ENCODE assay signal across 21 cellular contexts in genomic region chr17:42139093-42139492, GRCh38. TPM values are rescaled to one million over a fixed set of nuclear protein-coding genes. Genes with fewer than 3 reads are reported as not detected.
"Had no signal": no experiment of that assay in that cellular context is flagged by ENCODE, and none has a peak within 500 bp of the region (broad histone marks: within the 10 kb centered on the region; RNA-seq: fewer than 3 reads in every experiment).

No MANE protein-coding gene starts in this region.

- H3K27me3 Mint-ChIP-seq: activated CD4-positive, alpha-beta T cell treated with anti-CD3 and anti-CD28 coated beads for 36 hours; activated naive CD8-positive, alpha-beta T cell treated with anti-CD3 and anti-CD28 coated beads, Interleukin-2, amount 50 U/mL, for 24 hours had no signal

- H3K27ac ChIP-seq: ascending aorta, epithelial cell of prostate, VCaP had no signal

- H3K9me3 ChIP-seq: ascending aorta, mucosa of descending colon, transverse colon had no signal

- DNase-seq: activated CD4-positive, alpha-beta T cell treated with anti-CD3 and anti-CD28 coated beads for 36 hours; activated CD8-positive, alpha-beta memory T cell treated with anti-CD3 and anti-CD28 coated beads, Interleukin-2, amount 50 U/mL, for 48 hours; activated CD8-positive, alpha-beta T cell treated with anti-CD3 and anti-CD28 coated beads, Interleukin-2, amount 10 ng/mL, durations not matched to agents 7 days and 5 days; activated naive CD4-positive, alpha-beta T cell treated with Interleukin-2 at 50 U/mL for 16 hours; activated naive CD8-positive, alpha-beta T cell treated with anti-CD3 and anti-CD28 coated beads, Interleukin-2, amount 50 U/mL, for 24 hours; caudate nucleus; effector memory CD4-positive, alpha-beta T cell; hippocampal formation; mucosa of descending colon; stimulated activated CD4-positive, alpha-beta T cell treated with anti-CD3 and anti-CD28 coated beads, Interleukin-4, amount 100 ng/mL, for 4 hours; T-helper 1 cell; transverse colon had no signal

- H3K27ac Mint-ChIP-seq: activated CD4-positive, alpha-beta T cell treated with anti-CD3 and anti-CD28 coated beads for 36 hours; activated CD8-positive, alpha-beta T cell treated with anti-CD3 and anti-CD28 coated beads, Interleukin-2, amount 10 ng/mL, durations not matched to agents 7 days and 5 days; activated naive CD8-positive, alpha-beta T cell treated with anti-CD3 and anti-CD28 coated beads, Interleukin-2, amount 50 U/mL, for 24 hours; activated T-helper 1 cell treated with anti-CD3 and anti-CD28 coated beads, Interleukin-12 subunit alpha, Interleukin-12 subunit beta, Interleukin-2, Interleukin-4 antibody, amounts not matched to agents 30 ng/mL and 10 ng/mL and 1 ng/mL, durations not matched to agents 14 hours and 24 hours and 36 hours had no signal

- H3K27me3 ChIP-seq: ascending aorta, transverse colon had no signal

- H3K4me3 ChIP-seq: ascending aorta, coronary artery, mucosa of descending colon, skin epidermis, transverse colon had no signal

- H3K4me3 Mint-ChIP-seq: activated CD4-positive, alpha-beta T cell treated with anti-CD3 and anti-CD28 coated beads for 36 hours; activated CD8-positive, alpha-beta T cell treated with anti-CD3 and anti-CD28 coated beads, Interleukin-2, amount 10 ng/mL, durations not matched to agents 7 days and 5 days; activated naive CD8-positive, alpha-beta T cell treated with anti-CD3 and anti-CD28 coated beads, Interleukin-2, amount 50 U/mL, for 24 hours; activated T-helper 1 cell treated with anti-CD3 and anti-CD28 coated beads, Interleukin-12 subunit alpha, Interleukin-12 subunit beta, Interleukin-2, Interleukin-4 antibody, amounts not matched to agents 30 ng/mL and 10 ng/mL and 1 ng/mL, durations not matched to agents 14 hours and 24 hours and 36 hours had no signal

- ATAC-seq: activated CD4-positive, alpha-beta T cell treated with anti-CD3 and anti-CD28 coated beads for 36 hours; activated CD8-positive, alpha-beta T cell treated with anti-CD3 and anti-CD28 coated beads, Interleukin-2, amount 10 ng/mL, durations not matched to agents 7 days and 5 days; activated naive CD8-positive, alpha-beta T cell treated with anti-CD3 and anti-CD28 coated beads, Interleukin-2, amount 50 U/mL, for 24 hours; mucosa of descending colon had no signal

- H3K9me3 Mint-ChIP-seq: activated naive CD8-positive, alpha-beta T cell treated with anti-CD3 and anti-CD28 coated beads, Interleukin-2, amount 50 U/mL, for 24 hours; activated T-helper 1 cell treated with anti-CD3 and anti-CD28 coated beads, Interleukin-12 subunit alpha, Interleukin-12 subunit beta, Interleukin-2, Interleukin-4 antibody, amounts not matched to agents 30 ng/mL and 10 ng/mL and 1 ng/mL, durations not matched to agents 14 hours and 24 hours and 36 hours had no signal

RNA-seq across cellular contexts. Expression of gene HSPB9, which starts 16.5 kb away (rescaled TPM):
- total RNA-seq: activated T-helper 1 cell treated with anti-CD3 and anti-CD28 coated beads, Interleukin-12 subunit alpha, Interleukin-12 subunit beta, Interleukin-2, Interleukin-4 antibody, amounts not matched to agents 30 ng/mL and 10 ng/mL and 1 ng/mL, durations not matched to agents 14 hours and 24 hours and 36 hours; ascending aorta; lung microvascular endothelial cell; osteocyte had no signal
- polyA plus RNA-seq: neural cell had no signal

RNA-seq across cellular contexts. Expression of gene ZNF385C, which starts 40.8 kb away (rescaled TPM):
- total RNA-seq: activated T-helper 1 cell treated with anti-CD3 and anti-CD28 coated beads, Interleukin-12 subunit alpha, Interleukin-12 subunit beta, Interleukin-2, Interleukin-4 antibody, amounts not matched to agents 30 ng/mL and 10 ng/mL and 1 ng/mL, durations not matched to agents 14 hours and 24 hours and 36 hours; ascending aorta; lung microvascular endothelial cell had no signal
